In genomic region chr6:105112577-105112976, GRCh38 we compare ENCODE assay signal across 16 cellular contexts.
DNase-seq lines count a peak whose midpoint lies in the region; ATAC-seq and TF ChIP-seq lines count a peak whose summit lies in the region.
"Had no signal": no experiment of that assay in that cellular context is flagged by ENCODE, and none has a peak within 500 bp of the region (broad histone marks: within the 10 kb centered on the region; RNA-seq: fewer than 3 reads in every experiment).

No MANE protein-coding gene starts in this region.

- peaks cover 9% of the 10 kb centered on the region for H3K4me1 Mint-ChIP-seq in GM23338
- H3K4me1 Mint-ChIP-seq: naive thymus-derived CD8-positive, alpha-beta T cell; stimulated activated memory B cell treated with anti-CD40 and anti-IgM and Interleukin-4, amounts not matched to agents 10 μg/mL and 1 μg/mL and 100 μg/mL, for 72 hours had no signal

- peak; percentile 73 for ATAC-seq in GM23338
- no peak for ATAC-seq in PC-3
- no peak for ATAC-seq in HG02870 (IDR thresholded peaks at IDR 0.05; ENCODE audit: unreplicated experiment)
- ATAC-seq: naive thymus-derived CD8-positive, alpha-beta T cell; stimulated activated memory B cell treated with anti-CD40 and anti-IgM and Interleukin-4, amounts not matched to agents 10 μg/mL and 1 μg/mL and 100 μg/mL, for 72 hours had no signal

- H3K27ac Mint-ChIP-seq in GM23338, result no peak overlapping the region
- H3K27ac Mint-ChIP-seq: stimulated activated memory B cell treated with anti-CD40 and anti-IgM and Interleukin-4, amounts not matched to agents 10 μg/mL and 1 μg/mL and 100 μg/mL, for 72 hours had no signal

- peak; percentile 31 to 59; a peak in 3 of 4 replicates for TF ChIP-seq CTCF in GM23338 (conservative IDR thresholded peaks at IDR 0.05; ENCODE audit: low read depth in 2 of 2)
- 0 out of 2 replicates have a peak, but pooled peaks have one; percentile 14 for TF ChIP-seq CTCF in PC-3 (conservative IDR thresholded peaks at IDR 0.05; ENCODE audit: low read depth, low read length)
- TF ChIP-seq CTCF in fibroblast of pulmonary artery (IDR thresholded peaks at IDR 0.05; ENCODE audit: low read length, missing control alignments), result no peak

- no peak overlapping the region for H3K27ac ChIP-seq in GM23338 (ENCODE audit: low read depth)
- H3K27ac ChIP-seq in PC-3 (ENCODE audit: low read length), result no peak overlapping the region
- H3K27ac ChIP-seq: coronary artery, PC-9 had no signal

- H3K9me3 Mint-ChIP-seq in GM23338, result no peaks in the 10 kb centered on the region
- H3K9me3 Mint-ChIP-seq: naive thymus-derived CD8-positive, alpha-beta T cell; stimulated activated memory B cell treated with anti-CD40 and anti-IgM and Interleukin-4, amounts not matched to agents 10 μg/mL and 1 μg/mL and 100 μg/mL, for 72 hours had no signal

- no peaks in the 10 kb centered on the region for H3K4me1 ChIP-seq in GM23338 (ENCODE audit: insufficient read depth)
- H3K4me1 ChIP-seq in PC-3 (ENCODE audit: insufficient read depth, low read length), result peaks cover under 1% of the 10 kb centered on the region; the same call in 1 of the 2 replicates

- peaks cover 3% of the 10 kb centered on the region for H3K27me3 Mint-ChIP-seq in GM23338 (ENCODE audit: insufficient read depth, low read depth, poor library complexity)

- POLR2A ChIA-PET in PC-3 (lab: Charles Lee; ENCODE audit: unreplicated experiment), result no interaction called here

- H3F3A ChIP-seq in GM23338 (replicated peaks; ENCODE audit: low read depth) (no peaks in the 10 kb centered on the region), PC-3 (ENCODE audit: low read length, unreplicated experiment) (no peaks in the 10 kb centered on the region)

- CTCF ChIA-PET in PC-3 (lab: Charles Lee), result no interaction called here

- H3K9ac ChIP-seq in PC-3 (ENCODE audit: low read length), result no peak overlapping the region

- no peak overlapping the region for H2AFZ ChIP-seq in GM23338
- no peak overlapping the region for H2AFZ ChIP-seq in PC-3 (ENCODE audit: low read length)
- H2AFZ ChIP-seq: PC-9 had no signal

- BruUV-seq in PC-3 (replicated peaks; lab: Mats Ljungman, UMichigan), result no TSS peak

- H3K36me3 ChIP-seq in GM23338 (ENCODE audit: insufficient read depth) (no peaks in the 10 kb centered on the region), PC-3 (ENCODE audit: low read depth, low read length) (no peaks in the 10 kb centered on the region)
- H3K36me3 ChIP-seq: MG63 had no signal

- DNase-seq in ELR (ENCODE audit: low read depth) (peak; percentile 17), GM23338 (ENCODE audit: low spot score) (peak; percentile 44), PC-3 (no peak), fibroblast of pulmonary artery (ENCODE audit: low read depth) (peak; percentile 10), COLO829 (ENCODE audit: low spot score) (no peak), retina (no peak)
- DNase-seq: activated naive CD4-positive, alpha-beta T cell; glutamatergic neuron; mammary epithelial cell; MG63; naive thymus-derived CD8-positive, alpha-beta T cell; NCI-H1930 had no signal

- no peaks in the 10 kb centered on the region for H3K9me3 ChIP-seq in PC-3 (ENCODE audit: low read length)
- H3K9me3 ChIP-seq: MG63 had no signal

- H3K9me2 ChIP-seq in GM23338 (ENCODE audit: insufficient read depth) (no peaks in the 10 kb centered on the region), PC-3 (replicated peaks; ENCODE audit: low read length) (no peaks in the 10 kb centered on the region)

- H3K4me2 ChIP-seq in GM23338 (no peak overlapping the region), PC-3 (ENCODE audit: low read length) (no peak overlapping the region)
- H3K4me2 ChIP-seq: PC-9 had no signal

- H3K79me2 ChIP-seq in GM23338 (replicated peaks; ENCODE audit: insufficient read depth) (no peaks in the 10 kb centered on the region), PC-3 (ENCODE audit: low read length) (no peaks in the 10 kb centered on the region)

- H3K27me3 ChIP-seq in GM23338 (ENCODE audit: insufficient read depth) (no peaks in the 10 kb centered on the region), PC-3 (ENCODE audit: low read length) (no peaks in the 10 kb centered on the region)
- H3K27me3 ChIP-seq: MG63 had no signal

- no peaks in the 10 kb centered on the region for H3K36me3 Mint-ChIP-seq in GM23338 (ENCODE audit: low read depth)
- H3K36me3 Mint-ChIP-seq: naive thymus-derived CD8-positive, alpha-beta T cell; stimulated activated memory B cell treated with anti-CD40 and anti-IgM and Interleukin-4, amounts not matched to agents 10 μg/mL and 1 μg/mL and 100 μg/mL, for 72 hours had no signal

- no peak overlapping the region for H3K4me3 ChIP-seq in GM23338
- H3K4me3 ChIP-seq in PC-3 (ENCODE audit: low read length), result no peak overlapping the region
- H3K4me3 ChIP-seq in fibroblast of pulmonary artery (replicated peaks; ENCODE audit: low read depth, low read length), result no peak overlapping the region
- H3K4me3 ChIP-seq: coronary artery, MG63, PC-9 had no signal

- H4K20me1 ChIP-seq in GM23338 (replicated peaks; ENCODE audit: insufficient read depth) (no peaks in the 10 kb centered on the region), PC-3 (ENCODE audit: low read length) (no peaks in the 10 kb centered on the region)

- no peak overlapping the region for H3K4me3 Mint-ChIP-seq in GM23338
- H3K4me3 Mint-ChIP-seq: naive thymus-derived CD8-positive, alpha-beta T cell; stimulated activated memory B cell treated with anti-CD40 and anti-IgM and Interleukin-4, amounts not matched to agents 10 μg/mL and 1 μg/mL and 100 μg/mL, for 72 hours had no signal

- intact Hi-C loops in PC-3 (cut with micrococcal nuclease), result no loop called here

TF ChIP-seq in GM23338, 12 proteins besides CTCF, POLR2A, EP300 and RAD21 (continues in another document):
- TF ChIP-seq NANOG (IDR thresholded peaks at IDR 0.05; ENCODE audit: borderline replicate concordance), result no peak
- TF ChIP-seq EZH2phosphoT487 (IDR thresholded peaks at IDR 0.05; ENCODE audit: unreplicated experiment), result no peak
- no peak for TF ChIP-seq CREB1 (CRISPR knock-in tag; IDR thresholded peaks at IDR 0.05; ENCODE audit: low read depth)
- TF ChIP-seq, protein P1, sequence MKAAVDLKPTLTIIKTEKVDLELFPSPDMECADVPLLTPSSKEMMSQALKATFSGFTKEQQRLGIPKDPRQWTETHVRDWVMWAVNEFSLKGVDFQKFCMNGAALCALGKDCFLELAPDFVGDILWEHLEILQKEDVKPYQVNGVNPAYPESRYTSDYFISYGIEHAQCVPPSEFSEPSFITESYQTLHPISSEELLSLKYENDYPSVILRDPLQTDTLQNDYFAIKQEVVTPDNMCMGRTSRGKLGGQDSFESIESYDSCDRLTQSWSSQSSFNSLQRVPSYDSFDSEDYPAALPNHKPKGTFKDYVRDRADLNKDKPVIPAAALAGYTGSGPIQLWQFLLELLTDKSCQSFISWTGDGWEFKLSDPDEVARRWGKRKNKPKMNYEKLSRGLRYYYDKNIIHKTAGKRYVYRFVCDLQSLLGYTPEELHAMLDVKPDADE (IDR thresholded peaks at IDR 0.05), result no peak
- TF ChIP-seq, protein P2, sequence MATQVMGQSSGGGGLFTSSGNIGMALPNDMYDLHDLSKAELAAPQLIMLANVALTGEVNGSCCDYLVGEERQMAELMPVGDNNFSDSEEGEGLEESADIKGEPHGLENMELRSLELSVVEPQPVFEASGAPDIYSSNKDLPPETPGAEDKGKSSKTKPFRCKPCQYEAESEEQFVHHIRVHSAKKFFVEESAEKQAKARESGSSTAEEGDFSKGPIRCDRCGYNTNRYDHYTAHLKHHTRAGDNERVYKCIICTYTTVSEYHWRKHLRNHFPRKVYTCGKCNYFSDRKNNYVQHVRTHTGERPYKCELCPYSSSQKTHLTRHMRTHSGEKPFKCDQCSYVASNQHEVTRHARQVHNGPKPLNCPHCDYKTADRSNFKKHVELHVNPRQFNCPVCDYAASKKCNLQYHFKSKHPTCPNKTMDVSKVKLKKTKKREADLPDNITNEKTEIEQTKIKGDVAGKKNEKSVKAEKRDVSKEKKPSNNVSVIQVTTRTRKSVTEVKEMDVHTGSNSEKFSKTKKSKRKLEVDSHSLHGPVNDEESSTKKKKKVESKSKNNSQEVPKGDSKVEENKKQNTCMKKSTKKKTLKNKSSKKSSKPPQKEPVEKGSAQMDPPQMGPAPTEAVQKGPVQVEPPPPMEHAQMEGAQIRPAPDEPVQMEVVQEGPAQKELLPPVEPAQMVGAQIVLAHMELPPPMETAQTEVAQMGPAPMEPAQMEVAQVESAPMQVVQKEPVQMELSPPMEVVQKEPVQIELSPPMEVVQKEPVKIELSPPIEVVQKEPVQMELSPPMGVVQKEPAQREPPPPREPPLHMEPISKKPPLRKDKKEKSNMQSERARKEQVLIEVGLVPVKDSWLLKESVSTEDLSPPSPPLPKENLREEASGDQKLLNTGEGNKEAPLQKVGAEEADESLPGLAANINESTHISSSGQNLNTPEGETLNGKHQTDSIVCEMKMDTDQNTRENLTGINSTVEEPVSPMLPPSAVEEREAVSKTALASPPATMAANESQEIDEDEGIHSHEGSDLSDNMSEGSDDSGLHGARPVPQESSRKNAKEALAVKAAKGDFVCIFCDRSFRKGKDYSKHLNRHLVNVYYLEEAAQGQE (IDR thresholded peaks at IDR 0.05; ENCODE audit: unreplicated experiment), result no peak
- no peak for TF ChIP-seq STAT1 (IDR thresholded peaks at IDR 0.05; ENCODE audit: unreplicated experiment)
- no peak for TF ChIP-seq POLR2AphosphoS5 (IDR thresholded peaks at IDR 0.05; ENCODE audit: low read depth)
- TF ChIP-seq EZH2 (IDR thresholded peaks at IDR 0.05; ENCODE audit: low read depth, unreplicated experiment), result no peak

Comparison
In these comparisons a context has a peak if more than half of its experiments do, and no peak if none do; other contexts are left out.
1. DNase-seq: peak in ELR (single experiment), GM23338 (single experiment) and fibroblast of pulmonary artery (single experiment); none in PC-3 (single experiment), COLO829 (single experiment) and retina (single experiment).